14 cellular contexts compared by ENCODE assay signal in genomic region chr1:89451011-89451410, GRCh38.
DNase-seq lines count a peak whose midpoint lies in the region; ATAC-seq, FAIRE-seq and TF ChIP-seq lines count a peak whose summit lies in the region.
"Had no signal": no experiment of that assay in that cellular context is flagged by ENCODE, and none has a peak within 500 bp of the region (broad histone marks: within the 10 kb centered on the region; RNA-seq: fewer than 3 reads in every experiment).

No MANE protein-coding gene starts in this region.

- DNase-seq in AG09309 (ENCODE audit: low read depth) (peak; percentile 13), astrocyte (ENCODE audit: low read depth) (peak; percentile 75), OCI-LY7 (ENCODE audit: low spot score) (no peak), SIG-M5 treated with dmso at 0.1 percent for 504 hours (lab: John Stamatoyannopoulos, UW; ENCODE audit: unreplicated experiment) (no peak), NCI-H187 (lab: John Stamatoyannopoulos, UW) (no peak), NCI-H1694 (lab: John Stamatoyannopoulos, UW) (no peak)
- DNase-seq: head of caudate nucleus, Peyer's patch had no signal

- H3K4me1 ChIP-seq in astrocyte (ENCODE audit: insufficient read depth, low read length) (peaks cover 2% of the 10 kb centered on the region), OCI-LY7 (ENCODE audit: insufficient read depth, low read length, poor library complexity, severe bottlenecking) (no peaks in the 10 kb centered on the region)
- H3K4me1 ChIP-seq: Peyer's patch had no signal

- H3K4me2 ChIP-seq in astrocyte (ENCODE audit: low read length) (no peak overlapping the region), OCI-LY7 (ENCODE audit: low read length) (no peak overlapping the region)
- H3K4me2 ChIP-seq: KMS-11 had no signal

- H3K36me3 ChIP-seq in astrocyte (ENCODE audit: insufficient read depth, low read length) (no peaks in the 10 kb centered on the region), OCI-LY7 (ENCODE audit: insufficient read depth, low read length) (no peaks in the 10 kb centered on the region)
- H3K36me3 ChIP-seq: Peyer's patch had no signal

- intact Hi-C loops in OCI-LY7 (cut with micrococcal nuclease; ENCODE audit: unreplicated experiment) = no loop called here

- POLR2A ChIA-PET in OCI-LY7 (lab: Charles Lee) = interaction anchor here (0.6 to 1.0 kb wide), 2 partner anchors 14 to 46 kb away, joined by 3 read pairs; no protein-coding TSS in a partner anchor

- no peaks in the 10 kb centered on the region for H3K9me3 Mint-ChIP-seq in astrocyte (ENCODE audit: unreplicated experiment)
- H3K9me3 Mint-ChIP-seq: CD4-positive, alpha-beta memory T cell had no signal

- FAIRE-seq in astrocyte (lab: Jason Lieb, UNC) = peak; percentile 65
- FAIRE-seq: H1 had no signal

- peak overlapping the region; percentile 84 for H3K27ac Mint-ChIP-seq in astrocyte (ENCODE audit: unreplicated experiment)

- H3K9ac ChIP-seq in astrocyte (ENCODE audit: low read length) = no peak overlapping the region
- H3K9ac ChIP-seq: KMS-11 had no signal

- peak; percentile 75 for ATAC-seq in GM18870 (IDR thresholded peaks at IDR 0.05; ENCODE audit: unreplicated experiment)
- ATAC-seq in HG03469 (IDR thresholded peaks at IDR 0.05; ENCODE audit: unreplicated experiment) = peak; percentile 71

- peaks cover 4% of the 10 kb centered on the region for H3K27me3 Mint-ChIP-seq in astrocyte (ENCODE audit: low read depth, unreplicated experiment)

- BruUV-seq in OCI-LY7 (replicated peaks; lab: Mats Ljungman, UMichigan) = no TSS peak

- H2AFZ ChIP-seq in astrocyte (ENCODE audit: low read depth, low read length) (no peak overlapping the region), OCI-LY7 (ENCODE audit: low read length) (no peak overlapping the region)

- H3K79me2 ChIP-seq in astrocyte (ENCODE audit: insufficient read depth, low read length) (no peaks in the 10 kb centered on the region), OCI-LY7 (ENCODE audit: insufficient read depth, low read depth, low read length) (no peaks in the 10 kb centered on the region)

- H4K20me1 ChIP-seq in astrocyte (ENCODE audit: insufficient read depth, low read length) (no peaks in the 10 kb centered on the region), OCI-LY7 (ENCODE audit: insufficient read depth, low read length) (no peaks in the 10 kb centered on the region)

- no peak overlapping the region for H3K4me3 ChIP-seq in AG09309 (ENCODE audit: control insufficient read depth, low read depth, low read length)
- no peak overlapping the region for H3K4me3 ChIP-seq in astrocyte (ENCODE audit: insufficient read depth, low read depth, low read length)
- no peak overlapping the region for H3K4me3 ChIP-seq in OCI-LY7 (ENCODE audit: low read depth, low read length, poor library complexity, severe bottlenecking)
- H3K4me3 ChIP-seq: Peyer's patch had no signal

- TF ChIP-seq CTCF in AG09309 (IDR thresholded peaks at IDR 0.05; ENCODE audit: control insufficient read depth, insufficient read depth, low read depth, low read length, missing control alignments) (no peak), astrocyte (IDR thresholded peaks at IDR 0.05; ENCODE audit: insufficient read depth, low read depth, low read length) (no peak), OCI-LY7 (conservative IDR thresholded peaks at IDR 0.05; ENCODE audit: low read length) (no peak)

- no peak overlapping the region for H3K4me3 Mint-ChIP-seq in astrocyte (ENCODE audit: unreplicated experiment)
- H3K4me3 Mint-ChIP-seq: neural crest cell had no signal

- H3K36me3 Mint-ChIP-seq in astrocyte (ENCODE audit: low read depth, unreplicated experiment) = no peaks in the 10 kb centered on the region
- H3K36me3 Mint-ChIP-seq: CD4-positive, alpha-beta memory T cell had no signal

- CTCF ChIA-PET in OCI-LY7 (lab: Charles Lee; ENCODE audit: unreplicated experiment) = no interaction called here

- H3K9me3 ChIP-seq in astrocyte (ENCODE audit: insufficient read depth, low read depth, low read length) = no peaks in the 10 kb centered on the region
- no peaks in the 10 kb centered on the region for H3K9me3 ChIP-seq in OCI-LY7 (ENCODE audit: low read length)
- H3K9me3 ChIP-seq: Peyer's patch had no signal

- no peak overlapping the region for H3K27ac ChIP-seq in astrocyte (ENCODE audit: low read depth, low read length)
- no peak overlapping the region for H3K27ac ChIP-seq in OCI-LY7 (ENCODE audit: low read depth, low read length, poor library complexity, severe bottlenecking)
- H3K27ac ChIP-seq: KMS-11, Peyer's patch had no signal

- H3K4me1 Mint-ChIP-seq in astrocyte (ENCODE audit: low read depth, unreplicated experiment) = peaks cover 18% of the 10 kb centered on the region

- no peaks in the 10 kb centered on the region for H3K27me3 ChIP-seq in astrocyte (ENCODE audit: insufficient read depth, low read length)
- H3K27me3 ChIP-seq: Peyer's patch had no signal

- H3K9me2 ChIP-seq in OCI-LY7 (ENCODE audit: insufficient read depth, low read length) = no peaks in the 10 kb centered on the region

Comparison
In these comparisons a context has a peak if more than half of its experiments do, and no peak if none do; other contexts are left out.
1. DNase-seq: peak in AG09309 (single experiment) and astrocyte (single experiment); none in OCI-LY7 (single experiment), SIG-M5 treated with dmso at 0.1 percent for 504 hours (single experiment), NCI-H187 (0 of 2) and NCI-H1694 (single experiment).